Comparison of ENCODE assay signal across 20 cellular contexts in the genomic region with DNA sequence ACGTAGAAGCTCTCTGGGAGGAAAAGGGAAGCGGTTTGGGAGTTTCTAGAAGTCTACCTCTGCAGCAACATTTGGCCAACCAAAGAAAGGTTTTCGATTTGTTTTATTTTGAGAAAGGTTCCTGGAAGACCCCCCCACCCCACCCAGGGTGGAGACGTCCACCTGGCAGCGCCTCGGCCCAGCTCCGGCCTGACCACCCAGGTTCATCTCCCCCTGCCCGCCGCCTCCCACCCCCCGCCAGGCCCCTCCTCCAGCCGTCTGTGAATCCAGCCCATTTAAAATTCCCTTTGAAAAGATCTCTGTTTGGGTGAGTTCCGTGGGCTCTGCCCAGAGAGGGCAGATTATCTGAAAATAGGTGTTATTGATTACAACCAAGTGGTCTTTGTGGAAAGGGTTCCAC. TPM values are rescaled to one million over a fixed set of nuclear protein-coding genes. Genes with fewer than 3 reads are reported as not detected.
A peak's percentile ranks its signal among the peaks of the same experiment; 100 is the strongest.
DNase-seq lines count a peak whose midpoint lies in the region; ATAC-seq and TF ChIP-seq lines count a peak whose summit lies in the region.
"Had no signal": no experiment of that assay in that cellular context is flagged by ENCODE, and none has a peak within 500 bp of the region (broad histone marks: within the 10 kb centered on the region; RNA-seq: fewer than 3 reads in every experiment).

No MANE protein-coding gene starts in this region.

- H3K27ac Mint-ChIP-seq in neural progenitor cell: peak overlapping the region; percentile 54
- H3K27ac Mint-ChIP-seq: activated CD8-positive, alpha-beta memory T cell treated with anti-CD3 and anti-CD28 coated beads, Interleukin-2, amount 10 ng/mL, durations not matched to agents 7 days and 5 days; CD4-positive, alpha-beta T cell had no signal

- 0 out of 2 replicates have a peak, but pooled peaks cover 3% of the 10 kb centered on the region for H3K27me3 ChIP-seq in ACC112 (ENCODE audit: insufficient read depth, low read length)
- peaks cover 5% of the 10 kb centered on the region for H3K27me3 ChIP-seq in H7 (ENCODE audit: control insufficient read depth, insufficient read depth, low read length)
- no peaks in the 10 kb centered on the region for H3K27me3 ChIP-seq in neural progenitor cell

- no peaks in the 10 kb centered on the region for H3F3A ChIP-seq in neural progenitor cell (ENCODE audit: low read depth)

- H3K36me3 ChIP-seq in ACC112 (ENCODE audit: insufficient read depth, low read length) (no peaks in the 10 kb centered on the region), H7 (replicated peaks; ENCODE audit: control insufficient read depth, insufficient read depth, low read length) (no peaks in the 10 kb centered on the region), neural progenitor cell (no peaks in the 10 kb centered on the region)
- H3K36me3 ChIP-seq: prostate gland had no signal

- H3K27ac ChIP-seq in ACC112 (ENCODE audit: low read depth, low read length): no peak overlapping the region
- H3K27ac ChIP-seq in coronary artery: no peak overlapping the region
- no peak overlapping the region for H3K27ac ChIP-seq in neural progenitor cell
- H3K27ac ChIP-seq: prostate gland had no signal

- ATAC-seq in HG03354 (IDR thresholded peaks at IDR 0.05; ENCODE audit: poor library complexity, severe bottlenecking, unreplicated experiment): no peak
- no peak for ATAC-seq in HG02678 (IDR thresholded peaks at IDR 0.05; ENCODE audit: unreplicated experiment)
- no peak for ATAC-seq in esophagus mucosa
- ATAC-seq: activated CD8-positive, alpha-beta memory T cell treated with anti-CD3 and anti-CD28 coated beads, Interleukin-2, amount 10 ng/mL, durations not matched to agents 7 days and 5 days had no signal

- H3K9me3 ChIP-seq in neural progenitor cell (ENCODE audit: low read depth): no peaks in the 10 kb centered on the region
- H3K9me3 ChIP-seq: prostate gland had no signal

- H3K27me3 Mint-ChIP-seq in neural progenitor cell (ENCODE audit: insufficient read depth, low read depth): peaks cover 17% of the 10 kb centered on the region
- H3K27me3 Mint-ChIP-seq: activated CD8-positive, alpha-beta memory T cell treated with anti-CD3 and anti-CD28 coated beads, Interleukin-2, amount 10 ng/mL, durations not matched to agents 7 days and 5 days; CD4-positive, alpha-beta T cell had no signal

- H3K4me1 Mint-ChIP-seq in neural progenitor cell: peaks cover 11% of the 10 kb centered on the region
- H3K4me1 Mint-ChIP-seq: activated CD8-positive, alpha-beta memory T cell treated with anti-CD3 and anti-CD28 coated beads, Interleukin-2, amount 10 ng/mL, durations not matched to agents 7 days and 5 days had no signal

- peaks cover 7% of the 10 kb centered on the region for H3K9me3 Mint-ChIP-seq in neural progenitor cell
- H3K9me3 Mint-ChIP-seq: CD4-positive, alpha-beta T cell had no signal

- H3K79me2 ChIP-seq in ACC112 (ENCODE audit: control insufficient read depth, insufficient read depth, low read length, unreplicated experiment): no peaks in the 10 kb centered on the region
- H3K79me2 ChIP-seq in neural progenitor cell (ENCODE audit: low read depth): no peaks in the 10 kb centered on the region

- no peak overlapping the region for H3K9ac ChIP-seq in neural progenitor cell

- peaks cover 7% of the 10 kb centered on the region for H3K4me1 ChIP-seq in ACC112 (ENCODE audit: control insufficient read depth, insufficient read depth, low read length, unreplicated experiment)
- peaks cover 9% of the 10 kb centered on the region for H3K4me1 ChIP-seq in neural progenitor cell
- H3K4me1 ChIP-seq: prostate gland had no signal

- peak overlapping the region; percentile 17 for H3K4me2 ChIP-seq in neural progenitor cell

- TF ChIP-seq CTCF in coronary artery (IDR thresholded peaks at IDR 0.05): no peak
- TF ChIP-seq CTCF in neural progenitor cell (IDR thresholded peaks at IDR 0.05): no peak

- no peaks in the 10 kb centered on the region for H3K36me3 Mint-ChIP-seq in neural progenitor cell

- H2AFZ ChIP-seq in ACC112 (ENCODE audit: low read length, unreplicated experiment) (peak overlapping the region; percentile 67), neural progenitor cell (replicated peaks) (peak overlapping the region; percentile 31)

- H4K20me1 ChIP-seq in neural progenitor cell (ENCODE audit: low read depth): no peaks in the 10 kb centered on the region

- peak overlapping the region; percentile 52; the same call in 1 of the 2 replicates for H3K4me3 ChIP-seq in ACC112 (ENCODE audit: low read depth, low read length)
- H3K4me3 ChIP-seq in H7 (ENCODE audit: insufficient read depth, low read depth, low read length): peak overlapping the region; percentile 25; the same call in 1 of the 2 replicates
- peak overlapping the region; percentile 48 for H3K4me3 ChIP-seq in coronary artery
- H3K4me3 ChIP-seq in neural progenitor cell: no peak overlapping the region
- H3K4me3 ChIP-seq: lung, prostate gland had no signal

- DNase-seq in H7 (peak; percentile 73), coronary artery (ENCODE audit: low spot score) (no peak), neural progenitor cell (ENCODE audit: low spot score) (no peak), DMS114 treated with DMSO at 0.1 percent for 48 hours (lab: John Stamatoyannopoulos, UW; ENCODE audit: unreplicated experiment) (no peak)
- DNase-seq: activated CD4-positive, alpha-beta T cell treated with anti-CD3 and anti-CD28 coated beads for 1 hour; activated CD8-positive, alpha-beta memory T cell treated with anti-CD3 and anti-CD28 coated beads, Interleukin-2, amount 10 ng/mL, durations not matched to agents 7 days and 5 days; activated effector memory CD4-positive, alpha-beta T cell treated with anti-CD3 and anti-CD28 coated beads, Interleukin-2, amount 50 U/mL, for 16 hours; amniotic stem cell; CD4-positive, alpha-beta T cell; KG1; NCI-H2029 treated with DMSO at 0.1 percent for 48 hours; NCI-H446 had no signal

- no peak overlapping the region for H3K4me3 Mint-ChIP-seq in neural progenitor cell
- H3K4me3 Mint-ChIP-seq: activated CD8-positive, alpha-beta memory T cell treated with anti-CD3 and anti-CD28 coated beads, Interleukin-2, amount 10 ng/mL, durations not matched to agents 7 days and 5 days; CD4-positive, alpha-beta T cell had no signal

RNA-seq across cellular contexts. Expression of gene KCNJ1, which starts 43.3 kb away (rescaled TPM):
- 0.07 TPM in 1 of 2 replicates, not detected in the other for total RNA-seq in H7 (2014; rRNA removed; shearing (Covaris generic))
- 0.03 and 0.41 TPM in 2 replicates for total RNA-seq in neural progenitor cell (ENCODE audit: low replicate concordance)
- total RNA-seq in esophagus mucosa: not detected
- total RNA-seq: activated CD8-positive, alpha-beta memory T cell treated with anti-CD3 and anti-CD28 coated beads, Interleukin-2, amount 10 ng/mL, durations not matched to agents 7 days and 5 days; cerebellum; prostate gland; temporal lobe had no signal
